ENCODE assay signal across 10 cellular contexts in genomic region chr20:3901028-3901746, GRCh38. TPM values are rescaled to one million over a fixed set of nuclear protein-coding genes. Genes with fewer than 3 reads are reported as not detected.
DNase-seq lines count a peak whose midpoint lies in the region; ATAC-seq and TF ChIP-seq lines count a peak whose summit lies in the region.
"Had no signal": no experiment of that assay in that cellular context is flagged by ENCODE, and none has a peak within 500 bp of the region (broad histone marks: within the 10 kb centered on the region; RNA-seq: fewer than 3 reads in every experiment).

No MANE protein-coding gene starts in this region.

- DNase-seq in activated T-cell treated with anti-CD3 and anti-CD28 coated beads, Interleukin-2, amount 50 U/mL, for 72 hours: no peak
- DNase-seq in activated T-cell treated with anti-CD3 and anti-CD28 coated beads for 4 hours (no peak), thyroid gland (no peak), amniotic stem cell (lab: John Stamatoyannopoulos, UW) (no peak), SW480 (ENCODE audit: low spot score) (no peak)
- peak; percentile 2 for DNase-seq in activated CD4-positive, alpha-beta memory T cell treated with anti-CD3 and anti-CD28 coated beads for 36 hours

- peak overlapping the region; percentile 36 to 76 for H3K4me3 Mint-ChIP-seq in activated T-cell treated with anti-CD3 and anti-CD28 coated beads, Interleukin-2, amount 50 U/mL, for 72 hours
- no peak overlapping the region for H3K4me3 Mint-ChIP-seq in activated CD4-positive, alpha-beta memory T cell treated with anti-CD3 and anti-CD28 coated beads for 36 hours

- ATAC-seq in activated T-cell treated with anti-CD3 and anti-CD28 coated beads, Interleukin-2, amount 50 U/mL, for 72 hours (replicated peaks in 1 of 2): no peak
- no peak for ATAC-seq in HG03175 (IDR thresholded peaks at IDR 0.05; ENCODE audit: unreplicated experiment)
- ATAC-seq: HCT116 had no signal

- intact Hi-C loops in activated CD4-positive, alpha-beta memory T cell treated with anti-CD3 and anti-CD28 coated beads for 36 hours (cut with micrococcal nuclease): no loop called here
- intact Hi-C loops in thyroid gland (cut with DNase I): no loop called here

- no peaks in the 10 kb centered on the region for H3K9me3 ChIP-seq in thyroid gland
- H3K9me3 ChIP-seq: SJSA1 had no signal

- H3K27ac ChIP-seq in layer of hippocampus (ENCODE audit: low read depth, low read length) (peak overlapping the region; percentile 31), thyroid gland (peak overlapping the region in 2 of 3 donors; percentile 0 to 8)
- H3K27ac ChIP-seq: SJSA1 had no signal

- H3K4me1 ChIP-seq in thyroid gland: peaks cover 15 to 54% of the 10 kb centered on the region in 2 donors

- no peaks in the 10 kb centered on the region for H3K27me3 ChIP-seq in layer of hippocampus (ENCODE audit: control insufficient read depth, insufficient read depth, low read length)
- no peaks in the 10 kb centered on the region for H3K27me3 ChIP-seq in thyroid gland
- H3K27me3 ChIP-seq: SJSA1 had no signal

- H3K36me3 Mint-ChIP-seq in activated T-cell treated with anti-CD3 and anti-CD28 coated beads, Interleukin-2, amount 50 U/mL, for 72 hours (ENCODE audit: insufficient read depth in 2 of 2): peaks cover 1 to 13% of the 10 kb centered on the region in 2 donors
- H3K36me3 Mint-ChIP-seq in activated CD4-positive, alpha-beta memory T cell treated with anti-CD3 and anti-CD28 coated beads for 36 hours: peaks cover 8% of the 10 kb centered on the region

- no peak for TF ChIP-seq CTCF in thyroid gland (IDR thresholded peaks at IDR 0.05)

- H3K9me3 Mint-ChIP-seq in activated T-cell treated with anti-CD3 and anti-CD28 coated beads, Interleukin-2, amount 50 U/mL, for 72 hours: no peaks in the 10 kb centered on the region
- H3K9me3 Mint-ChIP-seq in activated CD4-positive, alpha-beta memory T cell treated with anti-CD3 and anti-CD28 coated beads for 36 hours: no peaks in the 10 kb centered on the region

- H3K4me1 Mint-ChIP-seq in activated T-cell treated with anti-CD3 and anti-CD28 coated beads, Interleukin-2, amount 50 U/mL, for 72 hours (ENCODE audit: low read depth): peaks cover 85% of the 10 kb centered on the region
- peaks cover 76% of the 10 kb centered on the region for H3K4me1 Mint-ChIP-seq in activated CD4-positive, alpha-beta memory T cell treated with anti-CD3 and anti-CD28 coated beads for 36 hours (ENCODE audit: low read depth)

- H3K27ac Mint-ChIP-seq in activated T-cell treated with anti-CD3 and anti-CD28 coated beads, Interleukin-2, amount 50 U/mL, for 72 hours: peak overlapping the region; percentile 98
- peak overlapping the region; percentile 71 for H3K27ac Mint-ChIP-seq in activated CD4-positive, alpha-beta memory T cell treated with anti-CD3 and anti-CD28 coated beads for 36 hours

- CTCF ChIA-PET in activated CD4-positive, alpha-beta memory T cell treated with anti-CD3 and anti-CD28 coated beads for 36 hours (lab: Charles Lee): interaction anchor here (1.8 kb wide), 1 partner anchor 10 kb away, joined by 5 read pairs; no protein-coding TSS in a partner anchor

- TF ChIP-seq POLR2A in thyroid gland (IDR thresholded peaks at IDR 0.05): no peak

- WGBS in thyroid gland, 2 donors: 77% methylated on average over 3 of the region's 3 CpGs

- H3K4me3 ChIP-seq in thyroid gland (replicated peaks in 1 of 3): peak overlapping the region in 1 of 3 donors; percentile 11
- H3K4me3 ChIP-seq: SJSA1 had no signal

- POLR2A ChIA-PET in activated CD4-positive, alpha-beta memory T cell treated with anti-CD3 and anti-CD28 coated beads for 36 hours (lab: Charles Lee): interaction anchor here (1.1 kb wide), 1 partner anchor 10 kb away, joined by 3 read pairs; no protein-coding TSS in a partner anchor

- H3K27me3 Mint-ChIP-seq in activated T-cell treated with anti-CD3 and anti-CD28 coated beads, Interleukin-2, amount 50 U/mL, for 72 hours (ENCODE audit: low read depth): no peaks in the 10 kb centered on the region
- no peaks in the 10 kb centered on the region for H3K27me3 Mint-ChIP-seq in activated CD4-positive, alpha-beta memory T cell treated with anti-CD3 and anti-CD28 coated beads for 36 hours

- H3K36me3 ChIP-seq in thyroid gland: no peaks in the 10 kb centered on the region

RNA-seq across cellular contexts. Expression of gene PANK2, which starts 12.0 kb away (rescaled TPM):
- 10 to 100 TPM; 60.6 to 67.4 TPM for total RNA-seq in activated T-cell treated with anti-CD3 and anti-CD28 coated beads, Interleukin-2, amount 50 U/mL, for 72 hours
- total RNA-seq in activated CD4-positive, alpha-beta memory T cell treated with anti-CD3 and anti-CD28 coated beads for 36 hours: 10 to 100 TPM; 49.3 to 52.5 TPM
- 10 to 100 TPM; 52.3 to 63.4 (median 61.4) TPM for total RNA-seq in thyroid gland

RNA-seq across cellular contexts. Expression of gene MAVS, which starts 54.6 kb away (rescaled TPM):
- total RNA-seq in activated T-cell treated with anti-CD3 and anti-CD28 coated beads, Interleukin-2, amount 50 U/mL, for 72 hours: 10 to 100 TPM; 27.9 to 29.8 TPM
- total RNA-seq in activated CD4-positive, alpha-beta memory T cell treated with anti-CD3 and anti-CD28 coated beads for 36 hours: 10 to 100 TPM; 22.2 to 24.2 TPM
- 10 to 100 TPM; 30.4 to 52.3 (median 39.0) TPM for total RNA-seq in thyroid gland
